ENCODE assay signal across 26 cellular contexts in the genomic region with DNA sequence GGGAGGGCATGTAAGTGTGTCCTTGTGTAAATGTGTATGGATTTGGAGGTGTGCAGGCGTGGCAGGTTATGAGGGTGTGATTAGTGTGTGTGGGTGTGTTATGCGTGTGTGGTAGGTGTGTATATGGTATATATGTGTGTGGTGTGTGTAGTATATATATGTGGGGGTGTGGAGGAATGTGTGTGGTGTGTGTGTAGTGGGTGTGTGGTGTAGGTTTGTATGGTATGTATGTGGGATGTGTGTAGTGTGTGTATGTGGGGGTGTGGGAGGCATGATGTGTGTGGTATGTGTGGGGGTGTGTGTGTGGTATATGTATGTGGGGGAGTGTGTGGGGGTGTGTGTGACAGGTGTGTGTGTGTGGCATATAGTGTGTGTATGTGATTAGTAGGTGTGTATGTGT.
"Had no signal": no experiment of that assay in that cellular context is flagged by ENCODE, and none has a peak within 500 bp of the region (broad histone marks: within the 10 kb centered on the region; RNA-seq: fewer than 3 reads in every experiment).

No MANE protein-coding gene starts in this region.

- H3K4me3 Mint-ChIP-seq: naive thymus-derived CD4-positive, alpha-beta T cell; natural killer cell; nephron; neural progenitor cell; stimulated activated effector memory CD8-positive, alpha-beta T cell treated with anti-CD3 and anti-CD28 coated beads, Interleukin-12 subunit alpha, Interleukin-12 subunit beta, amount 100 ng/mL, for 72 hours; stimulated activated naive B cell treated with anti-CD40 and anti-IgM and Interleukin-4, amounts not matched to agents 10 μg/mL and 1 μg/mL and 100 μg/mL, for 72 hours; stimulated activated naive CD8-positive, alpha-beta T cell treated with anti-CD3 and anti-CD28 coated beads, Interleukin-15, Interleukin-2, amounts not matched to agents 100 ng/mL and 50 ng/mL, for 24 hours; type B pancreatic cell had no signal

- H3K9ac ChIP-seq: neural progenitor cell had no signal

- H3K27me3 Mint-ChIP-seq: stimulated activated naive B cell treated with anti-CD40 and anti-IgM and Interleukin-4, amounts not matched to agents 10 μg/mL and 1 μg/mL and 100 μg/mL, for 72 hours had no signal

- H3K4me2 ChIP-seq: neural progenitor cell had no signal

- H3K4me1 ChIP-seq: prostate gland, right lobe of liver, sigmoid colon, thyroid gland, vagina had no signal

- H3K27ac ChIP-seq: neural progenitor cell, neutrophil, pancreas, prostate gland, right lobe of liver, sigmoid colon, stomach, thoracic aorta, thyroid gland, tibial nerve, vagina had no signal

- H3K36me3 ChIP-seq: neural progenitor cell, neutrophil, pancreas, prostate gland, right lobe of liver, sigmoid colon, thyroid gland, tibial nerve, vagina had no signal

- FAIRE-seq: pancreas, small intestine had no signal

- ATAC-seq: naive thymus-derived CD4-positive, alpha-beta T cell; pancreas; right cardiac atrium; right lobe of liver; stimulated activated effector memory CD8-positive, alpha-beta T cell treated with anti-CD3 and anti-CD28 coated beads, Interleukin-12 subunit alpha, Interleukin-12 subunit beta, amount 100 ng/mL, for 72 hours; stimulated activated naive B cell treated with anti-CD40 and anti-IgM and Interleukin-4, amounts not matched to agents 10 μg/mL and 1 μg/mL and 100 μg/mL, for 72 hours had no signal

- H3K9me3 ChIP-seq: neutrophil, pancreas, prostate gland, right lobe of liver, sigmoid colon, stomach, thoracic aorta, thyroid gland, tibial nerve, vagina had no signal

- H3K27ac Mint-ChIP-seq: naive thymus-derived CD4-positive, alpha-beta T cell; natural killer cell; nephron; neural progenitor cell; stimulated activated effector memory CD8-positive, alpha-beta T cell treated with anti-CD3 and anti-CD28 coated beads, Interleukin-12 subunit alpha, Interleukin-12 subunit beta, amount 100 ng/mL, for 72 hours; stimulated activated naive B cell treated with anti-CD40 and anti-IgM and Interleukin-4, amounts not matched to agents 10 μg/mL and 1 μg/mL and 100 μg/mL, for 72 hours; stimulated activated naive CD8-positive, alpha-beta T cell treated with anti-CD3 and anti-CD28 coated beads, Interleukin-15, Interleukin-2, amounts not matched to agents 100 ng/mL and 50 ng/mL, for 24 hours; type B pancreatic cell had no signal

- H3K4me3 ChIP-seq: neural progenitor cell, pancreas, prostate gland, right lobe of liver, sigmoid colon, stomach, thoracic aorta, thyroid gland, tibial nerve, vagina had no signal

- H3K9me3 Mint-ChIP-seq: naive thymus-derived CD4-positive, alpha-beta T cell; natural killer cell; nephron; stimulated activated effector memory CD8-positive, alpha-beta T cell treated with anti-CD3 and anti-CD28 coated beads, Interleukin-12 subunit alpha, Interleukin-12 subunit beta, amount 100 ng/mL, for 72 hours; stimulated activated naive B cell treated with anti-CD40 and anti-IgM and Interleukin-4, amounts not matched to agents 10 μg/mL and 1 μg/mL and 100 μg/mL, for 72 hours; stimulated activated naive CD8-positive, alpha-beta T cell treated with anti-CD3 and anti-CD28 coated beads, Interleukin-15, Interleukin-2, amounts not matched to agents 100 ng/mL and 50 ng/mL, for 24 hours; type B pancreatic cell had no signal

- H2AFZ ChIP-seq: neural progenitor cell had no signal

- H3K36me3 Mint-ChIP-seq: naive thymus-derived CD4-positive, alpha-beta T cell; natural killer cell; neural progenitor cell; stimulated activated effector memory CD8-positive, alpha-beta T cell treated with anti-CD3 and anti-CD28 coated beads, Interleukin-12 subunit alpha, Interleukin-12 subunit beta, amount 100 ng/mL, for 72 hours; stimulated activated naive B cell treated with anti-CD40 and anti-IgM and Interleukin-4, amounts not matched to agents 10 μg/mL and 1 μg/mL and 100 μg/mL, for 72 hours had no signal

- H3K27me3 ChIP-seq: neural progenitor cell, neutrophil, pancreas, right lobe of liver, sigmoid colon, thyroid gland, tibial nerve, vagina had no signal

- DNase-seq: naive thymus-derived CD4-positive, alpha-beta T cell; natural killer cell; nucleus accumbens; pancreas; right cardiac atrium; right lobe of liver; sigmoid colon; small intestine; stimulated activated CD4-positive, alpha-beta T cell treated with anti-CD3 and anti-CD28 coated beads, Interleukin-15, amount 100 ng/mL, for 24 hours; stimulated activated CD4-positive, alpha-beta T cell treated with anti-CD3 and anti-CD28 coated beads, Interleukin-2, amount 100 ng/mL, for 24 hours; stimulated activated CD4-positive, alpha-beta T cell treated with anti-CD3 and anti-CD28 coated beads, Interleukin-2, amount 100 ng/mL, for 48 hours; stimulated activated CD4-positive, alpha-beta T cell treated with anti-CD3 and anti-CD28 coated beads, Interleukin-4, amount 100 ng/mL, for 24 hours; stimulated activated naive B cell treated with anti-CD40 and anti-IgM and Interleukin-4, amounts not matched to agents 10 μg/mL and 1 μg/mL and 100 μg/mL, for 72 hours; stimulated activated naive CD4-positive, alpha-beta T cell treated with Interleukin-2 at 50 U/mL for 16 hours; stomach; thyroid gland had no signal
